ENCODE assay signal across 8 cellular contexts in genomic region chr17:62627904-62628603, GRCh38. TPM values are rescaled to one million over a fixed set of nuclear protein-coding genes. Genes with fewer than 3 reads are reported as not detected.
A peak's percentile ranks its signal among the peaks of the same experiment; 100 is the strongest.
DNase-seq lines count a peak whose midpoint lies in the region; ATAC-seq and TF ChIP-seq lines count a peak whose summit lies in the region.

No MANE protein-coding gene starts in this region.

- DNase-seq in Caki2 (ENCODE audit: low read depth) = peak; percentile 27
- DNase-seq in HS-5 (ENCODE audit: low read depth) = peak; percentile 45
- DNase-seq in activated CD8-positive, alpha-beta memory T cell treated with anti-CD3 and anti-CD28 coated beads, Interleukin-2, amount 10 ng/mL, durations not matched to agents 7 days and 5 days = peak; percentile 47
- DNase-seq in fibroblast of peridontal ligament (ENCODE audit: extremely low read depth) = peak; percentile 80
- no peak for DNase-seq in neural crest cell (ENCODE audit: low read depth, low spot score)
- DNase-seq in type B pancreatic cell (ENCODE audit: extremely low spot score, unreplicated experiment) = no peak
- no peak for DNase-seq in NAMALWA (ENCODE audit: low spot score)

- no peaks in the 10 kb centered on the region for H3K36me3 Mint-ChIP-seq in activated CD8-positive, alpha-beta memory T cell treated with anti-CD3 and anti-CD28 coated beads, Interleukin-2, amount 10 ng/mL, durations not matched to agents 7 days and 5 days
- peaks cover 6% of the 10 kb centered on the region for H3K36me3 Mint-ChIP-seq in neural crest cell (ENCODE audit: low read depth)
- H3K36me3 Mint-ChIP-seq in type B pancreatic cell = peaks cover 5% of the 10 kb centered on the region

- H3K4me3 Mint-ChIP-seq in activated CD8-positive, alpha-beta memory T cell treated with anti-CD3 and anti-CD28 coated beads, Interleukin-2, amount 10 ng/mL, durations not matched to agents 7 days and 5 days = peak overlapping the region; percentile 72
- peak overlapping the region; percentile 96 for H3K4me3 Mint-ChIP-seq in neural crest cell
- peak overlapping the region; percentile 95 for H3K4me3 Mint-ChIP-seq in type B pancreatic cell

- H3K27ac Mint-ChIP-seq in activated CD8-positive, alpha-beta memory T cell treated with anti-CD3 and anti-CD28 coated beads, Interleukin-2, amount 10 ng/mL, durations not matched to agents 7 days and 5 days = no peak overlapping the region
- peak overlapping the region; percentile 30 for H3K27ac Mint-ChIP-seq in neural crest cell (ENCODE audit: unreplicated experiment)
- peak overlapping the region; percentile 87 for H3K27ac Mint-ChIP-seq in type B pancreatic cell

- CTCF ChIA-PET in activated CD8-positive, alpha-beta memory T cell treated with anti-CD3 and anti-CD28 coated beads, Interleukin-2, amount 10 ng/mL, durations not matched to agents 7 days and 5 days (lab: Charles Lee) = no interaction called here

- H3K9me3 Mint-ChIP-seq in activated CD8-positive, alpha-beta memory T cell treated with anti-CD3 and anti-CD28 coated beads, Interleukin-2, amount 10 ng/mL, durations not matched to agents 7 days and 5 days (ENCODE audit: low read depth) = no peaks in the 10 kb centered on the region
- H3K9me3 Mint-ChIP-seq in neural crest cell = no peaks in the 10 kb centered on the region
- H3K9me3 Mint-ChIP-seq in type B pancreatic cell = no peaks in the 10 kb centered on the region

- TF ChIP-seq CTCF in neural crest cell (conservative IDR thresholded peaks at IDR 0.05) (no peak), type B pancreatic cell (conservative IDR thresholded peaks at IDR 0.05) (no peak)

- peaks cover 45% of the 10 kb centered on the region for H3K27me3 Mint-ChIP-seq in activated CD8-positive, alpha-beta memory T cell treated with anti-CD3 and anti-CD28 coated beads, Interleukin-2, amount 10 ng/mL, durations not matched to agents 7 days and 5 days
- H3K27me3 Mint-ChIP-seq in neural crest cell (ENCODE audit: low read depth) = peaks cover 13% of the 10 kb centered on the region
- H3K27me3 Mint-ChIP-seq in type B pancreatic cell = peaks cover 34% of the 10 kb centered on the region

- ATAC-seq in activated CD8-positive, alpha-beta memory T cell treated with anti-CD3 and anti-CD28 coated beads, Interleukin-2, amount 10 ng/mL, durations not matched to agents 7 days and 5 days = peak; percentile 63
- no peak for ATAC-seq in HG03280 (IDR thresholded peaks at IDR 0.05; ENCODE audit: unreplicated experiment)

- in situ Hi-C loops in Caki2 (cut with HindIII; ENCODE audit: low pct_unique_long_range_greater_than_20kb, low sequenced_read_pairs) = no loop called here

- peaks cover 7% of the 10 kb centered on the region for H3K4me1 Mint-ChIP-seq in activated CD8-positive, alpha-beta memory T cell treated with anti-CD3 and anti-CD28 coated beads, Interleukin-2, amount 10 ng/mL, durations not matched to agents 7 days and 5 days
- H3K4me1 Mint-ChIP-seq in neural crest cell = peaks cover 38% of the 10 kb centered on the region
- peaks cover 31% of the 10 kb centered on the region for H3K4me1 Mint-ChIP-seq in type B pancreatic cell (ENCODE audit: unreplicated experiment)

RNA-seq across cellular contexts. Expression of gene MRC2, which starts 0.6 kb away (rescaled TPM):
- 215 TPM in 2 replicates for total RNA-seq in Caki2 (2014; rRNA removed; shearing (Covaris generic); ENCODE audit: low replicate concordance)
- total RNA-seq in activated CD8-positive, alpha-beta memory T cell treated with anti-CD3 and anti-CD28 coated beads, Interleukin-2, amount 10 ng/mL, durations not matched to agents 7 days and 5 days = 1 to 10 TPM in 1 of 2 experiments, under 1 TPM in 1; 0.61 to 4.7 TPM
- 28.2 and 30.7 TPM in 2 replicates for total RNA-seq in neural crest cell
- total RNA-seq in type B pancreatic cell (ENCODE audit: low replicate concordance) = 1.9 and 52.7 TPM in 2 replicates

Comparison
In these comparisons a context has a peak if more than half of its experiments do, and no peak if none do; other contexts are left out.
1. DNase-seq: peak in Caki2 (single experiment), HS-5 (single experiment), activated CD8-positive, alpha-beta memory T cell treated with anti-CD3 and anti-CD28 coated beads, Interleukin-2, amount 10 ng/mL, durations not matched to agents 7 days and 5 days (single experiment) and fibroblast of peridontal ligament (single experiment); none in neural crest cell (single experiment), type B pancreatic cell (single experiment) and NAMALWA (single experiment).
2. Peak in every context shown above with its lines, with median percentiles within 50 percentile points of each other: H3K4me3 Mint-ChIP-seq.